In the genomic region with DNA sequence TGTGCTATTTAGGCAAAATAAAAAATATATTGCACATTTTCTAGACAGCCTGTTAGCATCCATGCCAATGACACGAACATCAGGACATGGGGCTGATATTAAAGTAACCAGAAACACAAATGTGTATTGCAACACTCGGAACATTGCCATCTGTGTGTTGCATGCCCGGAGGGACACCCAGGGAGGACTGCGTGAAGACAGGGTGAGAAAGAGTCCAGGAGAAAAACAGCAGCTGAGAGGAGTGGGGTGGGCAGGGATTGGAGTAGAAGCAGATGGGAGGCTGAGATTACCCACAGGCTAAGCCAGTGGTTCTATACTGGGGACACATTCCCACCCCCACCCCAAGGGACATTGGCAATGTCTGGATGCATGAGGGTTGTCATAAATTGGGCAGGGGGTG, we compare ENCODE assay signal across 27 cellular contexts.
"Had no signal": no experiment of that assay in that cellular context is flagged by ENCODE, and none has a peak within 500 bp of the region (broad histone marks: within the 10 kb centered on the region; RNA-seq: fewer than 3 reads in every experiment).

No MANE protein-coding gene starts in this region.

- H3K4me1 ChIP-seq: ascending aorta, neural progenitor cell, parathyroid adenoma, psoas muscle, sigmoid colon had no signal

- H2AFZ ChIP-seq: neural progenitor cell, parathyroid adenoma had no signal

- ATAC-seq: effector memory CD8-positive, alpha-beta T cell; naive thymus-derived CD8-positive, alpha-beta T cell; psoas muscle; stimulated activated effector memory CD8-positive, alpha-beta T cell treated with anti-CD3 and anti-CD28 coated beads, Interleukin-12 subunit alpha, Interleukin-12 subunit beta, amount 100 ng/mL, for 72 hours; T-helper 17 cell had no signal

- FAIRE-seq: small intestine had no signal

- H3K79me2 ChIP-seq: parathyroid adenoma had no signal

- H3K4me3 ChIP-seq: ascending aorta, cardiac muscle cell, neural progenitor cell, psoas muscle, sigmoid colon, thoracic aorta had no signal

- H3K27ac ChIP-seq: ascending aorta, cardiac muscle cell, neural progenitor cell, parathyroid adenoma, psoas muscle, sigmoid colon, thoracic aorta had no signal

- H3K9me3 ChIP-seq: ascending aorta, psoas muscle, sigmoid colon, thoracic aorta had no signal

- H3K4me2 ChIP-seq: neural progenitor cell had no signal

- H3K9ac ChIP-seq: neural progenitor cell, parathyroid adenoma had no signal

- H3K27me3 ChIP-seq: ascending aorta, cardiac muscle cell, neural progenitor cell, sigmoid colon had no signal

- H3K36me3 ChIP-seq: ascending aorta, cardiac muscle cell, neural progenitor cell, sigmoid colon, thoracic aorta had no signal

- DNase-seq: activated CD4-positive, alpha-beta memory T cell treated with anti-CD3 and anti-CD28 coated beads for 36 hours; activated CD4-positive, alpha-beta T cell treated with anti-CD3 and anti-CD28 coated beads, Interleukin-2, amount 10 ng/mL, durations not matched to agents 24 days and 14 days; activated CD4-positive, CD25-positive, alpha-beta regulatory T cell treated with anti-CD3 and anti-CD28 coated beads, Interleukin-2, amount 50 U/mL, for 72 hours; activated CD8-positive, alpha-beta memory T cell treated with anti-CD3 and anti-CD28 coated beads, Interleukin-2, amount 50 U/mL, for 4 hours; activated effector memory CD4-positive, alpha-beta T cell treated with anti-CD3 and anti-CD28 coated beads, Interleukin-2, amount 50 U/mL, for 16 hours; activated naive CD4-positive, alpha-beta T cell treated with anti-CD3 and anti-CD28 coated beads for 36 hours; activated naive CD8-positive, alpha-beta T cell treated with anti-CD3 and anti-CD28 coated beads for 36 hours; activated T-cell treated with anti-CD3 and anti-CD28 coated beads, Interleukin-2, amount 50 U/mL, for 1 hour; cortex of kidney; effector memory CD8-positive, alpha-beta T cell; erythroblast; foreskin melanocyte; naive thymus-derived CD8-positive, alpha-beta T cell; occipital lobe; psoas muscle; sigmoid colon; small intestine; stimulated activated CD4-positive, alpha-beta T cell treated with anti-CD3 and anti-CD28 coated beads, Interleukin-4, amount 100 ng/mL, for 24 hours; T-helper 17 cell; T1000; trophoblast cell had no signal
